In the genomic region with DNA sequence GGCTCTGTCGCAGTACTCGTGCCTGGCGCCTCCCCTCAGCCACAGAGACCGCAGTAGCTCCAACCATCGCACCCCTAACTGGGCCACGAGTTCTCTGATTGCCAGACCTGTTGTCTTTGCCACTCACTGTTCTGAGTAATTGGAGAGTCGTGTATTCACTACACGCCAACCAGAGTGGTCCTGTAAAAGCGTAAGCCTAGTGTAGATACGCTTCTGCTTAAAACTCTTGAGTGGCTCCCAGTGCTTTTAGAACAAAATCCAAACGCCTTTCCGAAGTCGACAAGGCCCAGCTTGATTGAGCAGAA, we compare ENCODE assay signal across 8 cellular contexts. TPM values are rescaled to one million over a fixed set of nuclear protein-coding genes. Genes with fewer than 3 reads are reported as not detected.
DNase-seq lines count a peak whose midpoint lies in the region; ATAC-seq and TF ChIP-seq lines count a peak whose summit lies in the region.

No MANE protein-coding gene starts in this region.

- H3K36me3 ChIP-seq in body of pancreas (replicated peaks in 1 of 2; ENCODE audit: insufficient read depth in 1 of 2, low read depth in 2 of 2) = peaks cover 0 to 5% of the 10 kb centered on the region in 2 donors
- H3K36me3 ChIP-seq in aorta (ENCODE audit: control insufficient read depth in 1 of 2, insufficient read depth in 2 of 2, low read length in 1 of 2) = peaks cover 2 to 3% of the 10 kb centered on the region in 2 donors

- H3K4me1 ChIP-seq in body of pancreas = peaks cover 24% of the 10 kb centered on the region
- peaks cover 36% of the 10 kb centered on the region for H3K4me1 ChIP-seq in mononuclear cell (ENCODE audit: insufficient read depth, low read length)
- H3K4me1 ChIP-seq in aorta (ENCODE audit: control insufficient read depth in 1 of 2, insufficient read depth in 2 of 2, low read length in 2 of 2) = peaks cover 0 to 6% of the 10 kb centered on the region in 2 donors

- ATAC-seq in body of pancreas (no peak), aorta (ENCODE audit: low FRiP score) (no peak), HG02610 (IDR thresholded peaks at IDR 0.05; ENCODE audit: unreplicated experiment) (no peak), HG03565 (IDR thresholded peaks at IDR 0.05; ENCODE audit: unreplicated experiment) (no peak)

- intact Hi-C loops in body of pancreas (cut with DNase I) = no loop called here
- intact Hi-C loops in aorta (cut with DNase I) = loop anchor here (1.0 to 5.0 kb wide), 3 partner anchors 47 to 64 kb away; partner anchors contain the start of genes SLC7A6 (in 2 of the 2) and PLA2G15 (in 1 of the 2)

- H3K4me3 ChIP-seq in GM12875 (ENCODE audit: low read depth, low read length) (peak overlapping the region; percentile 85), body of pancreas (peak overlapping the region; percentile 46 to 84), mononuclear cell (ENCODE audit: low read length) (peak overlapping the region; percentile 94), aorta (ENCODE audit: low read length in 2 of 2) (peak overlapping the region; percentile 24 to 73)

- H3K9me3 ChIP-seq in body of pancreas (no peaks in the 10 kb centered on the region), mononuclear cell (ENCODE audit: low read depth, low read length) (no peaks in the 10 kb centered on the region), aorta (ENCODE audit: control insufficient read depth, low read length) (no peaks in the 10 kb centered on the region)

- TF ChIP-seq POLR2A in body of pancreas (IDR thresholded peaks at IDR 0.05) = no peak

- peak; percentile 76 for DNase-seq in NAMALWA (ENCODE audit: low spot score)
- DNase-seq in body of pancreas = no peak
- DNase-seq in aorta = no peak
- DNase-seq in NK-92 (lab: John Stamatoyannopoulos, UW; ENCODE audit: unreplicated experiment) = no peak

- peak overlapping the region; percentile 30 to 84 (median 66) for H3K27ac ChIP-seq in body of pancreas
- H3K27ac ChIP-seq in aorta (ENCODE audit: low read depth in 1 of 2, low read length in 2 of 2) = peak overlapping the region in 1 of 2 donors; percentile 16

- TF ChIP-seq CTCF in GM12875 (IDR thresholded peaks at IDR 0.05; ENCODE audit: borderline replicate concordance, insufficient read depth, low read depth, low read length) (no peak), body of pancreas (IDR thresholded peaks at IDR 0.05) (no peak)

- H3K27me3 ChIP-seq in body of pancreas (no peaks in the 10 kb centered on the region), mononuclear cell (ENCODE audit: insufficient read depth, low read length) (no peaks in the 10 kb centered on the region), aorta (ENCODE audit: control insufficient read depth in 1 of 2, insufficient read depth in 2 of 2, low read length in 1 of 2) (no peaks in the 10 kb centered on the region)

- WGBS in body of pancreas, 2 donors = 1% methylated on average over 7 to 13 of the region's 13 CpGs
- WGBS in aorta, 2 donors = 1% methylated on average over 13 of the region's 13 CpGs

RNA-seq across cellular contexts. Expression of gene PRMT7, which starts 0.4 kb away (rescaled TPM):
- total RNA-seq in body of pancreas = 10 to 100 TPM; 27.4 to 35.8 TPM
- 33.1 TPM for total RNA-seq in mononuclear cell
- 10 to 100 TPM; 21.4 to 41.7 TPM for total RNA-seq in aorta
- 10 to 100 TPM; 11.0 to 99.2 TPM for polyA plus RNA-seq in aorta

RNA-seq across cellular contexts. Expression of gene SLC7A6OS, which starts 0.5 kb away (rescaled TPM):
- total RNA-seq in body of pancreas (10 to 100 TPM; 13.0 to 32.3 TPM), mononuclear cell (32.3 TPM), aorta (10 to 100 TPM; 13.7 to 21.1 TPM)
- polyA plus RNA-seq in aorta = 1 to 10 TPM; 4.0 to 8.3 TPM

RNA-seq across cellular contexts. Expression of gene SLC7A6, which starts 46.9 kb away (rescaled TPM):
- total RNA-seq in body of pancreas (10 to 100 TPM; 10.9 to 23.4 TPM), mononuclear cell (76.8 TPM), aorta (10 to 100 TPM; 47.0 to 52.4 TPM)
- 10 to 100 TPM in 1 of 2 donors, 1 to 10 TPM in 1; 2.4 to 12.8 TPM for polyA plus RNA-seq in aorta
